9 cellular contexts compared by ENCODE assay signal in genomic region chr17:29640981-29641642, GRCh38. TPM values are rescaled to one million over a fixed set of nuclear protein-coding genes. Genes with fewer than 3 reads are reported as not detected.
DNase-seq lines count a peak whose midpoint lies in the region; ATAC-seq and TF ChIP-seq lines count a peak whose summit lies in the region.
"Had no signal": no experiment of that assay in that cellular context is flagged by ENCODE, and none has a peak within 500 bp of the region (broad histone marks: within the 10 kb centered on the region; RNA-seq: fewer than 3 reads in every experiment).

No MANE protein-coding gene starts in this region.

- peak overlapping the region; percentile 72 to 92 (median 86) for H3K4me2 ChIP-seq in BLaER1 treated with 17β-estradiol and CSF1 and Interleukin-3, amounts not matched to agents 10 nM and 100 nM
- H3K4me2 ChIP-seq in osteoblast (ENCODE audit: insufficient read depth, low read length): no peak overlapping the region

- H2AFZ ChIP-seq in osteoblast (ENCODE audit: low read length): no peak overlapping the region

- H3K27me3 ChIP-seq in BLaER1 treated with 17β-estradiol and CSF1 and Interleukin-3, amounts not matched to agents 10 nM and 100 nM: no peaks in the 10 kb centered on the region
- no peaks in the 10 kb centered on the region for H3K27me3 ChIP-seq in dorsolateral prefrontal cortex
- no peaks in the 10 kb centered on the region for H3K27me3 ChIP-seq in osteoblast (ENCODE audit: insufficient read depth, low read length)

- peaks cover 73 to 78% (median 76%) of the 10 kb centered on the region in 10 experiments for H3K4me1 ChIP-seq in BLaER1 treated with 17β-estradiol and CSF1 and Interleukin-3, amounts not matched to agents 10 nM and 100 nM
- H3K4me1 ChIP-seq in osteoblast (ENCODE audit: insufficient read depth, low read length): peaks cover 34% of the 10 kb centered on the region

- H4K20me1 ChIP-seq in BLaER1 treated with 17β-estradiol and CSF1 and Interleukin-3, amounts not matched to agents 10 nM and 100 nM: peaks cover 0 to 44% (median 5%) of the 10 kb centered on the region in 11 experiments; a peak in 9 of 22 replicates
- no peaks in the 10 kb centered on the region for H4K20me1 ChIP-seq in osteoblast (ENCODE audit: insufficient read depth, low read length)

- no peaks in the 10 kb centered on the region for H3K9me3 ChIP-seq in BLaER1 treated with 17β-estradiol and CSF1 and Interleukin-3, amounts not matched to agents 10 nM and 100 nM (replicated peaks in 1 of 11)
- no peaks in the 10 kb centered on the region for H3K9me3 ChIP-seq in osteoblast (ENCODE audit: low read depth, low read length)

- no peak for TF ChIP-seq CTCF in LNCaP clone FGC (IDR thresholded peaks at IDR 0.05; ENCODE audit: control insufficient read depth, extremely low read depth, insufficient read depth)
- peak in 1 of 56 donors; percentile 2 for TF ChIP-seq CTCF in dorsolateral prefrontal cortex (IDR thresholded peaks at IDR 0.05 in 54 of 56, conservative IDR thresholded peaks at IDR 0.05 in 2 of 56; ENCODE audit: low read depth in 1 of 56, partially characterized antibody in 56 of 56)
- TF ChIP-seq CTCF in osteoblast (IDR thresholded peaks at IDR 0.05; ENCODE audit: extremely low read depth, low read depth, low read length): no peak

- H3K36me3 ChIP-seq in BLaER1 treated with 17β-estradiol and CSF1 and Interleukin-3, amounts not matched to agents 10 nM and 100 nM: peaks cover 32 to 89% (median 57%) of the 10 kb centered on the region in 11 experiments
- no peaks in the 10 kb centered on the region for H3K36me3 ChIP-seq in osteoblast (ENCODE audit: insufficient read depth, low read length)

- intact Hi-C loops in dorsolateral prefrontal cortex (cut with DNase I): loop anchor here in 1 of 2 donors (5.0 kb wide), 2 partner anchors 41 to 121 kb away; no protein-coding TSS in a partner anchor

- H3K4me3 ChIP-seq in BLaER1 treated with 17β-estradiol and CSF1 and Interleukin-3, amounts not matched to agents 10 nM and 100 nM: peak overlapping the region in 3 of 10 experiments; percentile 3 to 47 (median 46); a peak in 6 of 20 replicates
- H3K4me3 ChIP-seq in LNCaP clone FGC (ENCODE audit: low read depth, low read length) (no peak overlapping the region), dorsolateral prefrontal cortex (no peak overlapping the region), osteoblast (ENCODE audit: insufficient read depth, low read length) (no peak overlapping the region)

- DNase-seq in LNCaP clone FGC (ENCODE audit: low read depth) (peak; percentile 63), dorsolateral prefrontal cortex (no peak), osteoblast (ENCODE audit: insufficient read length, low spot score, missing footprints) (no peak), GM03348 (ENCODE audit: low spot score) (no peak), H4 (ENCODE audit: low spot score) (no peak)
- DNase-seq: NCI-H2081 had no signal

- ATAC-seq in HG03280 (IDR thresholded peaks at IDR 0.05; ENCODE audit: unreplicated experiment): no peak
- ATAC-seq in HG02763 (IDR thresholded peaks at IDR 0.05; ENCODE audit: unreplicated experiment): no peak

- H3K27ac ChIP-seq in BLaER1 treated with 17β-estradiol and CSF1 and Interleukin-3, amounts not matched to agents 10 nM and 100 nM: peak overlapping the region; percentile 31 to 92 (median 77); a peak in 20 of 22 replicates
- H3K27ac ChIP-seq in dorsolateral prefrontal cortex (peak overlapping the region in 53 of 59 donors; percentile 12 to 87 (median 72)), osteoblast (ENCODE audit: low read depth, low read length) (peak overlapping the region; percentile 25)

- peak overlapping the region; percentile 36 to 82 (median 61); a peak in 20 of 22 replicates for H3K9ac ChIP-seq in BLaER1 treated with 17β-estradiol and CSF1 and Interleukin-3, amounts not matched to agents 10 nM and 100 nM

- no peaks in the 10 kb centered on the region for H3K79me2 ChIP-seq in osteoblast (ENCODE audit: insufficient read depth, low read length)

RNA-seq across cellular contexts. Expression of gene CORO6, which starts 18.4 kb away (rescaled TPM):
- total RNA-seq in dorsolateral prefrontal cortex (100 to 1,000 TPM in 23 of 120 experiments, 10 to 100 TPM in 97; 31.5 to 153 (median 80.8) TPM), osteoblast (12.7 and 20.3 TPM in 2 replicates)
- 0.14 and 1.2 TPM in 2 replicates for total RNA-seq in H4 (2014; rRNA removed; shearing (Covaris generic))

RNA-seq across cellular contexts. Expression of gene ANKRD13B, which starts 48.2 kb away (rescaled TPM):
- 10 to 100 TPM; 34.3 to 82.0 (median 53.1) TPM for total RNA-seq in dorsolateral prefrontal cortex
- total RNA-seq in osteoblast: 13.0 and 18.5 TPM in 2 replicates
- 2.9 and 3.8 TPM in 2 replicates for total RNA-seq in H4 (2014; rRNA removed; shearing (Covaris generic))

RNA-seq across cellular contexts. Expression of gene GIT1, which starts 51.7 kb away (rescaled TPM):
- 100 to 1,000 TPM; 110 to 287 (median 170) TPM for total RNA-seq in dorsolateral prefrontal cortex
- 31.8 and 34.4 TPM in 2 replicates for total RNA-seq in osteoblast
- total RNA-seq in H4 (2014; rRNA removed; shearing (Covaris generic)): 10.8 and 11.7 TPM in 2 replicates

Comparison
In these comparisons a context has a peak if more than half of its experiments do, and no peak if none do; other contexts are left out.
1. H3K27ac ChIP-seq: peak in every context shown above with its lines; median percentile 77 in BLaER1 treated with 17β-estradiol and CSF1 and Interleukin-3, amounts not matched to agents 10 nM and 100 nM; 72 in dorsolateral prefrontal cortex; 25 in osteoblast.